In genomic region chr10:101493249-101493648, GRCh38 we compare ENCODE assay signal across 20 cellular contexts.
DNase-seq lines count a peak whose midpoint lies in the region; ATAC-seq and TF ChIP-seq lines count a peak whose summit lies in the region.
"Had no signal": no experiment of that assay in that cellular context is flagged by ENCODE, and none has a peak within 500 bp of the region (broad histone marks: within the 10 kb centered on the region; RNA-seq: fewer than 3 reads in every experiment).

No MANE protein-coding gene starts in this region.

- peak; percentile 20 for DNase-seq in DMS 273 (lab: John Stamatoyannopoulos, UW; ENCODE audit: unreplicated experiment)
- DNase-seq in DMS 273 treated with DMSO at 0.1 percent for 48 hours (lab: John Stamatoyannopoulos, UW), result no peak
- peak; percentile 16 for DNase-seq in SK-MEL-5 (ENCODE audit: low read depth, low spot score)
- DNase-seq in left lobe of liver (ENCODE audit: low spot score), result no peak
- no peak for DNase-seq in NCI-H2081 (lab: John Stamatoyannopoulos, UW)
- no peak for DNase-seq in upper lobe of right lung
- DNase-seq: Calu3; CD4-positive, CD25-positive, alpha-beta regulatory T cell; CD8-positive, alpha-beta memory T cell; DMS79; GF-D8; GM23248; H7 had no signal

- intact Hi-C loops in upper lobe of right lung (cut with DNase I), result no loop called here

- H3K9me3 Mint-ChIP-seq in nephron, result no peaks in the 10 kb centered on the region
- H3K9me3 Mint-ChIP-seq: CD4-positive, CD25-positive, alpha-beta regulatory T cell; CD8-positive, alpha-beta memory T cell had no signal

- no peak overlapping the region for H3K4me3 Mint-ChIP-seq in nephron
- H3K4me3 Mint-ChIP-seq: B cell; CD4-positive, CD25-positive, alpha-beta regulatory T cell; CD8-positive, alpha-beta memory T cell had no signal

- H3K36me3 Mint-ChIP-seq in nephron (ENCODE audit: low read depth), result no peaks in the 10 kb centered on the region

- peaks cover 25% of the 10 kb centered on the region for H3K4me1 Mint-ChIP-seq in nephron
- H3K4me1 Mint-ChIP-seq: B cell had no signal

- no peak overlapping the region for H3K27ac ChIP-seq in upper lobe of right lung
- H3K27ac ChIP-seq: 22Rv1, BLaER1, C4-2B, GM23248 had no signal

- H3K4me1 ChIP-seq in upper lobe of right lung, result peaks cover 7% of the 10 kb centered on the region
- H3K4me1 ChIP-seq: BLaER1 had no signal

- H3K27ac Mint-ChIP-seq in nephron, result peak overlapping the region in 2 of 3 experiments; percentile 5 to 59
- H3K27ac Mint-ChIP-seq: B cell; CD8-positive, alpha-beta memory T cell had no signal

- H3K27me3 ChIP-seq in upper lobe of right lung, result no peaks in the 10 kb centered on the region
- H3K27me3 ChIP-seq: BLaER1 had no signal

- in situ Hi-C loops in SK-MEL-5 (cut with HindIII; ENCODE audit: low pct_unique_long_range_greater_than_20kb, low sequenced_read_pairs), result no loop called here

- no peaks in the 10 kb centered on the region for H3K27me3 Mint-ChIP-seq in nephron (ENCODE audit: low read depth)
- H3K27me3 Mint-ChIP-seq: B cell; CD4-positive, CD25-positive, alpha-beta regulatory T cell; CD8-positive, alpha-beta memory T cell had no signal

- H3K9me3 ChIP-seq in upper lobe of right lung, result no peaks in the 10 kb centered on the region
- H3K9me3 ChIP-seq: BLaER1 had no signal

- no peak overlapping the region for H3K4me3 ChIP-seq in upper lobe of right lung
- H3K4me3 ChIP-seq: BLaER1, GM23248 had no signal

- TF ChIP-seq CTCF in nephron (IDR thresholded peaks at IDR 0.05; ENCODE audit: unreplicated experiment in 3 of 3) (no peak), upper lobe of right lung (IDR thresholded peaks at IDR 0.05) (no peak)

- peak; percentile 14 for ATAC-seq in left lobe of liver
- ATAC-seq in GM18517 (IDR thresholded peaks at IDR 0.05; ENCODE audit: unreplicated experiment), result no peak
- ATAC-seq in upper lobe of right lung, result no peak
- ATAC-seq: HCT116 had no signal

- no peaks in the 10 kb centered on the region for H3K36me3 ChIP-seq in upper lobe of right lung
- H3K36me3 ChIP-seq: BLaER1 had no signal

Comparison
In these comparisons a context has a peak if more than half of its experiments do, and no peak if none do; other contexts are left out.
1. DNase-seq: peak in DMS 273 (single experiment) and SK-MEL-5 (single experiment); none in DMS 273 treated with DMSO at 0.1 percent for 48 hours (single experiment), left lobe of liver (single experiment), NCI-H2081 (0 of 2) and upper lobe of right lung (single experiment).